ENCODE assay signal across 2 cellular contexts in the genomic region with DNA sequence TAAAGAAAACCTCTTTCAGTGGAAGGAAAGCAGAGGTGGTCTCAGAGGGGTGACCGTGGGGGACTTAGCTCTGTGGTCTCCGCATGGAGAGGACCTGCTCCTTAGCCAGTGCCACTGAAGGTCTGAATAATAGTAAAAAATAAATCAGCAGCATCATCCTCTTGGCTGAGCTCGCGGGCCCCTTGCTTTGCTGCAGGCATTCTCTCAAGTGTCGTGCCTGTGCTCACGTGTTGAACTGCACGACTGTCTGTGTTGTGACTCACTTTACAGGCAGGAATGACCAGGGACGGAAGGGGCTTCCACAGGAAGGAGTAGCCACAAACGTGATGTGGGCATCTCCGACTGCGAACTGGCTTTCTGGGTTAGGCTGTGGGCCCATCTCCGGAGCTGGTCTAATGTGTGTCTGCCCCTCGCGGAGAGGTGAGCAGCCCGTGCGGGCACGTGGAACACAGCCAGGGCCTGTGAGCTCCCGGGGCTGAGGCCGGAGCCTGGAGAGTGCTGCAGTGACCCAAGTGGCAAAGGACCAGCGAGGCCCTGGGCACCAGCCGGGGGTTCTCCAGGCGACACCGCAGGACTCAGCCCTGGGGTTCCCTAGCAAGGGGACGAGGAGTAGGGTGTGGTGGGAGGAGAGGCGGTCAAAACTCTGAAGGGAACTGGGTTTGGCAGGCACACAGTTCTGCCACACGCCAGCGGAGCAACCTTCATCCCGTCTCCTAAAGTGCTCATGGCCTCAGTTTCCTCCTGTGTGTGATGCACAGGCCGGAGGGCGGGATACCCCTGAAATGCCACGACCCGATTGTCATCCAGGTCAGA.
TF ChIP-seq lines count a peak whose summit lies in the region.

No MANE protein-coding gene starts in this region.

TF ChIP-seq in IMR-90, 13 proteins besides CTCF, POLR2A, EP300 and RAD21:
- TF ChIP-seq MAZ (IDR thresholded peaks at IDR 0.05; ENCODE audit: borderline replicate concordance, low read depth, low read length): no peak
- no peak for TF ChIP-seq RFX5 (IDR thresholded peaks at IDR 0.05; ENCODE audit: low read depth, low read length)
- no peak for TF ChIP-seq BHLHE40 (IDR thresholded peaks at IDR 0.05; ENCODE audit: low read depth, low read length)
- TF ChIP-seq MAFK (IDR thresholded peaks at IDR 0.05; ENCODE audit: low read depth, low read length): no peak
- no peak for TF ChIP-seq MXI1 (IDR thresholded peaks at IDR 0.05; ENCODE audit: borderline replicate concordance, low read depth, low read length)
- TF ChIP-seq FOS (IDR thresholded peaks at IDR 0.05; ENCODE audit: low read depth, low read length): no peak
- TF ChIP-seq, protein P1, sequence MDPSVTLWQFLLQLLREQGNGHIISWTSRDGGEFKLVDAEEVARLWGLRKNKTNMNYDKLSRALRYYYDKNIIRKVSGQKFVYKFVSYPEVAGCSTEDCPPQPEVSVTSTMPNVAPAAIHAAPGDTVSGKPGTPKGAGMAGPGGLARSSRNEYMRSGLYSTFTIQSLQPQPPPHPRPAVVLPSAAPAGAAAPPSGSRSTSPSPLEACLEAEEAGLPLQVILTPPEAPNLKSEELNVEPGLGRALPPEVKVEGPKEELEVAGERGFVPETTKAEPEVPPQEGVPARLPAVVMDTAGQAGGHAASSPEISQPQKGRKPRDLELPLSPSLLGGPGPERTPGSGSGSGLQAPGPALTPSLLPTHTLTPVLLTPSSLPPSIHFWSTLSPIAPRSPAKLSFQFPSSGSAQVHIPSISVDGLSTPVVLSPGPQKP (IDR thresholded peaks at IDR 0.05; ENCODE audit: borderline replicate concordance, low read depth, low read length): no peak
- no peak for TF ChIP-seq CEBPB (IDR thresholded peaks at IDR 0.05; ENCODE audit: low read depth, low read length)
- no peak for TF ChIP-seq CHD1 (IDR thresholded peaks at IDR 0.05; ENCODE audit: low read depth, low read length)
- no peak for TF ChIP-seq NFE2L2 (IDR thresholded peaks at IDR 0.05; ENCODE audit: low read depth, low read length)

TF ChIP-seq in HepG2, 621 proteins besides CTCF, POLR2A, EP300 and RAD21:
- TF ChIP-seq, protein P2, sequence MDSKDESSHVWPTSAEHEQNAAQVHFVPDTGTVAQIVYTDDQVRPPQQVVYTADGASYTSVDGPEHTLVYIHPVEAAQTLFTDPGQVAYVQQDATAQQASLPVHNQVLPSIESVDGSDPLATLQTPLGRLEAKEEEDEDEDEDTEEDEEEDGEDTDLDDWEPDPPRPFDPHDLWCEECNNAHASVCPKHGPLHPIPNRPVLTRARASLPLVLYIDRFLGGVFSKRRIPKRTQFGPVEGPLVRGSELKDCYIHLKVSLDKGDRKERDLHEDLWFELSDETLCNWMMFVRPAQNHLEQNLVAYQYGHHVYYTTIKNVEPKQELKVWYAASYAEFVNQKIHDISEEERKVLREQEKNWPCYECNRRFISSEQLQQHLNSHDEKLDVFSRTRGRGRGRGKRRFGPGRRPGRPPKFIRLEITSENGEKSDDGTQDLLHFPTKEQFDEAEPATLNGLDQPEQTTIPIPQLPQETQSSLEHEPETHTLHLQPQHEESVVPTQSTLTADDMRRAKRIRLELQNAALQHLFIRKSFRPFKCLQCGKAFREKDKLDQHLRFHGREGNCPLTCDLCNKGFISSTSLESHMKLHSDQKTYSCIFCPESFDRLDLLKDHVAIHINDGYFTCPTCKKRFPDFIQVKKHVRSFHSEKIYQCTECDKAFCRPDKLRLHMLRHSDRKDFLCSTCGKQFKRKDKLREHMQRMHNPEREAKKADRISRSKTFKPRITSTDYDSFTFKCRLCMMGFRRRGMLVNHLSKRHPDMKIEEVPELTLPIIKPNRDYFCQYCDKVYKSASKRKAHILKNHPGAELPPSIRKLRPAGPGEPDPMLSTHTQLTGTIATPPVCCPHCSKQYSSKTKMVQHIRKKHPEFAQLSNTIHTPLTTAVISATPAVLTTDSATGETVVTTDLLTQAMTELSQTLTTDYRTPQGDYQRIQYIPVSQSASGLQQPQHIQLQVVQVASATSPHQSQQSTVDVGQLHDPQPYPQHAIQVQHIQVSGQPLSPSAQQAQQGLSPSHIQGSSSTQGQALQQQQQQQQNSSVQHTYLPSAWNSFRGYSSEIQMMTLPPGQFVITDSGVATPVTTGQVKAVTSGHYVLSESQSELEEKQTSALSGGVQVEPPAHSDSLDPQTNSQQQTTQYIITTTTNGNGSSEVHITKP (CRISPR knock-in tag; IDR thresholded peaks at IDR 0.05; ENCODE audit: low read depth): no peak
TF ChIP-seq in HepG2: peak in this region for 0.
